27 cellular contexts compared by ENCODE assay signal in the genomic region with DNA sequence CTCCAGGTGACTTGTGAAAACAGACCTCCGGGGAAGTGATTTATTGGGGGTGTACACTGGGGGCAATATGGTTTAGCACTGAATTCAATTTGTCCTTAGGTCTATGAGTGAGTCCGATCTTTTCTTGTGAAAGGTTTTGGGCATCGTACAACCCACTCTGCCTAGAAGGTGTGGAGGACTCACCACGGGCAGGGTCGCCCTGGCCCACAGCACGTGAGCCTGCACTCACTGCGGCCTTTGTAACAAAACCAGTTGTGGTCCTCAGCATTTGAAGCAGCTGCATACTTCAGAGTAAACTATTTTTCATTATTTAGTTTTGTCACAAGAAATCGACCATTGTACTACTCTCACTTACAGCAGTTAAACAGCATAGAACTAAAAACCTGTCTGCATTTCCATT.
DNase-seq lines count a peak whose midpoint lies in the region; ATAC-seq and TF ChIP-seq lines count a peak whose summit lies in the region.
"Had no signal": no experiment of that assay in that cellular context is flagged by ENCODE, and none has a peak within 500 bp of the region (broad histone marks: within the 10 kb centered on the region; RNA-seq: fewer than 3 reads in every experiment).

No MANE protein-coding gene starts in this region.

- H3K4me1 ChIP-seq in lower lobe of right lung (peaks cover 20% of the 10 kb centered on the region), hepatocyte (ENCODE audit: insufficient read depth) (no peaks in the 10 kb centered on the region)

- intact Hi-C loops in natural killer cell (cut with micrococcal nuclease), result no loop called here
- intact Hi-C loops in lower lobe of right lung (cut with DNase I), result no loop called here

- no peak overlapping the region for H3K4me3 Mint-ChIP-seq in natural killer cell
- H3K4me3 Mint-ChIP-seq in natural killer cell treated with Interleukin-12 subunit alpha and Interleukin-12 subunit beta and Interleukin-15 and Interleukin-18, amount 100 ng/mL, for 72 hours, result no peak overlapping the region
- no peak overlapping the region for H3K4me3 Mint-ChIP-seq in activated naive CD8-positive, alpha-beta T cell treated with anti-CD3 and anti-CD28 coated beads, Interleukin-2, amount 10 ng/mL, durations not matched to agents 7 days and 5 days
- H3K4me3 Mint-ChIP-seq: activated CD4-positive, alpha-beta T cell treated with anti-CD3 and anti-CD28 coated beads, Interleukin-2, amount 10 ng/mL, durations not matched to agents 24 days and 14 days; activated naive CD4-positive, alpha-beta T cell treated with anti-CD3 and anti-CD28 coated beads, Interleukin-2, amount 10 ng/mL, durations not matched to agents 7 days and 5 days; endodermal cell; naive B cell; WTC11 had no signal

- ATAC-seq in natural killer cell, result no peak
- no peak for ATAC-seq in natural killer cell treated with Interleukin-12 subunit alpha and Interleukin-12 subunit beta and Interleukin-15 and Interleukin-18, amount 100 ng/mL, for 72 hours
- ATAC-seq in activated naive CD8-positive, alpha-beta T cell treated with anti-CD3 and anti-CD28 coated beads, Interleukin-2, amount 10 ng/mL, durations not matched to agents 7 days and 5 days (ENCODE audit: low read depth), result no peak
- ATAC-seq in lower lobe of right lung, result no peak
- ATAC-seq in GM19455 (IDR thresholded peaks at IDR 0.05; ENCODE audit: unreplicated experiment), result no peak
- ATAC-seq: esophagus mucosa, left ventricle myocardium superior, upper lobe of right lung, WTC11 had no signal

- H3K27ac ChIP-seq in lower lobe of right lung (no peak overlapping the region), hepatocyte (no peak overlapping the region)
- H3K27ac ChIP-seq: ascending aorta, C4-2B, GM23248, suprapubic skin, upper lobe of right lung had no signal

- H3K27ac Mint-ChIP-seq in natural killer cell, result peak overlapping the region; percentile 59 to 62
- H3K27ac Mint-ChIP-seq in natural killer cell treated with Interleukin-12 subunit alpha and Interleukin-12 subunit beta and Interleukin-15 and Interleukin-18, amount 100 ng/mL, for 72 hours, result peak overlapping the region in 1 of 2 donors; percentile 59
- peak overlapping the region; percentile 67 for H3K27ac Mint-ChIP-seq in activated naive CD8-positive, alpha-beta T cell treated with anti-CD3 and anti-CD28 coated beads, Interleukin-2, amount 10 ng/mL, durations not matched to agents 7 days and 5 days
- H3K27ac Mint-ChIP-seq: endodermal cell, WTC11 had no signal

- no peaks in the 10 kb centered on the region for H3K79me2 ChIP-seq in hepatocyte

- no peaks in the 10 kb centered on the region for H3K36me3 Mint-ChIP-seq in natural killer cell
- no peaks in the 10 kb centered on the region for H3K36me3 Mint-ChIP-seq in natural killer cell treated with Interleukin-12 subunit alpha and Interleukin-12 subunit beta and Interleukin-15 and Interleukin-18, amount 100 ng/mL, for 72 hours
- peaks cover 22% of the 10 kb centered on the region for H3K36me3 Mint-ChIP-seq in activated naive CD8-positive, alpha-beta T cell treated with anti-CD3 and anti-CD28 coated beads, Interleukin-2, amount 10 ng/mL, durations not matched to agents 7 days and 5 days

- H4K20me1 ChIP-seq in hepatocyte (ENCODE audit: insufficient read depth, poor library complexity, severe bottlenecking), result no peaks in the 10 kb centered on the region

- 95% methylated on average over 8 of the region's 8 CpGs for WGBS in hepatocyte (ENCODE audit: low lambda C conversion rate, missing lambda C conversion rate)

- H3K36me3 ChIP-seq in lower lobe of right lung (peaks cover 48% of the 10 kb centered on the region), hepatocyte (replicated peaks; ENCODE audit: insufficient read depth, low read depth) (no peaks in the 10 kb centered on the region)

- H3K27me3 Mint-ChIP-seq in natural killer cell (ENCODE audit: low read depth in 2 of 2), result peaks cover 0 to 4% of the 10 kb centered on the region in 2 donors
- H3K27me3 Mint-ChIP-seq in natural killer cell treated with Interleukin-12 subunit alpha and Interleukin-12 subunit beta and Interleukin-15 and Interleukin-18, amount 100 ng/mL, for 72 hours, result no peaks in the 10 kb centered on the region
- H3K27me3 Mint-ChIP-seq in activated naive CD8-positive, alpha-beta T cell treated with anti-CD3 and anti-CD28 coated beads, Interleukin-2, amount 10 ng/mL, durations not matched to agents 7 days and 5 days, result no peaks in the 10 kb centered on the region
- H3K27me3 Mint-ChIP-seq: activated CD4-positive, alpha-beta T cell treated with anti-CD3 and anti-CD28 coated beads, Interleukin-2, amount 10 ng/mL, durations not matched to agents 24 days and 14 days; activated naive CD4-positive, alpha-beta T cell treated with anti-CD3 and anti-CD28 coated beads, Interleukin-2, amount 10 ng/mL, durations not matched to agents 7 days and 5 days had no signal

- H3K4me3 ChIP-seq in lower lobe of right lung (no peak overlapping the region), hepatocyte (no peak overlapping the region)
- H3K4me3 ChIP-seq: ascending aorta, GM23248, suprapubic skin, upper lobe of right lung had no signal

- POLR2A ChIA-PET in activated naive CD8-positive, alpha-beta T cell treated with anti-CD3 and anti-CD28 coated beads, Interleukin-2, amount 10 ng/mL, durations not matched to agents 7 days and 5 days (lab: Charles Lee), result no interaction called here

- no peak overlapping the region for H2AFZ ChIP-seq in hepatocyte
- H2AFZ ChIP-seq: GM23248 had no signal

- H3K27me3 ChIP-seq in lower lobe of right lung (ENCODE audit: low read depth), result no peaks in the 10 kb centered on the region
- H3K27me3 ChIP-seq in hepatocyte, result no peaks in the 10 kb centered on the region
- H3K27me3 ChIP-seq: ascending aorta, suprapubic skin, upper lobe of right lung had no signal

- no peaks in the 10 kb centered on the region for H3K9me3 ChIP-seq in lower lobe of right lung
- no peaks in the 10 kb centered on the region for H3K9me3 ChIP-seq in hepatocyte (ENCODE audit: low read depth)
- H3K9me3 ChIP-seq: ascending aorta, suprapubic skin, upper lobe of right lung had no signal

- no peak for DNase-seq in natural killer cell
- no peak for DNase-seq in natural killer cell treated with Interleukin-12 subunit alpha and Interleukin-12 subunit beta and Interleukin-15 and Interleukin-18, amount 100 ng/mL, for 72 hours (ENCODE audit: low spot score)
- peak; percentile 26 for DNase-seq in activated naive CD8-positive, alpha-beta T cell treated with anti-CD3 and anti-CD28 coated beads, Interleukin-2, amount 10 ng/mL, durations not matched to agents 7 days and 5 days
- peak; percentile 20 for DNase-seq in lower lobe of right lung
- no peak for DNase-seq in hepatocyte (ENCODE audit: low spot score)
- DNase-seq in NCI-H69 (lab: John Stamatoyannopoulos, UW), result no peak
- DNase-seq: Calu3; DMS79; endodermal cell; GM23248; Kasumi-1; left ventricle myocardium superior; naive B cell; NCI-H1436 treated with DMSO at 0.1 percent for 48 hours; NCI-H2081 treated with DMSO at 0.1 percent for 48 hours; NCI-H226; SHP77; stimulated activated CD4-positive, alpha-beta T cell treated with anti-CD3 and anti-CD28 coated beads, Interleukin-4, amount 100 ng/mL, for 4 hours; upper lobe of right lung had no signal

- H3K9me3 Mint-ChIP-seq in natural killer cell, result no peaks in the 10 kb centered on the region
- no peaks in the 10 kb centered on the region for H3K9me3 Mint-ChIP-seq in natural killer cell treated with Interleukin-12 subunit alpha and Interleukin-12 subunit beta and Interleukin-15 and Interleukin-18, amount 100 ng/mL, for 72 hours
- H3K9me3 Mint-ChIP-seq in activated naive CD8-positive, alpha-beta T cell treated with anti-CD3 and anti-CD28 coated beads, Interleukin-2, amount 10 ng/mL, durations not matched to agents 7 days and 5 days, result no peaks in the 10 kb centered on the region
- H3K9me3 Mint-ChIP-seq: activated CD4-positive, alpha-beta T cell treated with anti-CD3 and anti-CD28 coated beads, Interleukin-2, amount 10 ng/mL, durations not matched to agents 24 days and 14 days; activated naive CD4-positive, alpha-beta T cell treated with anti-CD3 and anti-CD28 coated beads, Interleukin-2, amount 10 ng/mL, durations not matched to agents 7 days and 5 days; endodermal cell; naive B cell had no signal

- H3K4me1 Mint-ChIP-seq in natural killer cell, result peaks cover 9 to 20% of the 10 kb centered on the region in 2 donors
- H3K4me1 Mint-ChIP-seq in natural killer cell treated with Interleukin-12 subunit alpha and Interleukin-12 subunit beta and Interleukin-15 and Interleukin-18, amount 100 ng/mL, for 72 hours (ENCODE audit: low read depth in 2 of 2), result peaks cover 17 to 30% of the 10 kb centered on the region in 2 donors
- peaks cover 20% of the 10 kb centered on the region for H3K4me1 Mint-ChIP-seq in activated naive CD8-positive, alpha-beta T cell treated with anti-CD3 and anti-CD28 coated beads, Interleukin-2, amount 10 ng/mL, durations not matched to agents 7 days and 5 days

- no peak overlapping the region for H3K4me2 ChIP-seq in hepatocyte

- no peaks in the 10 kb centered on the region for H3K9me2 ChIP-seq in hepatocyte (replicated peaks; ENCODE audit: insufficient read depth)

- TF ChIP-seq CTCF in natural killer cell (IDR thresholded peaks at IDR 0.05), result no peak
- no peak for TF ChIP-seq CTCF in lower lobe of right lung (IDR thresholded peaks at IDR 0.05)
- no peak for TF ChIP-seq CTCF in hepatocyte (IDR thresholded peaks at IDR 0.05; ENCODE audit: poor library complexity)

Comparison
In these comparisons a context has a peak if more than half of its experiments do, and no peak if none do; other contexts are left out.
1. DNase-seq: peak in activated naive CD8-positive, alpha-beta T cell treated with anti-CD3 and anti-CD28 coated beads, Interleukin-2, amount 10 ng/mL, durations not matched to agents 7 days and 5 days (single experiment) and lower lobe of right lung (single experiment); none in natural killer cell (single experiment), natural killer cell treated with Interleukin-12 subunit alpha and Interleukin-12 subunit beta and Interleukin-15 and Interleukin-18, amount 100 ng/mL, for 72 hours (single experiment), hepatocyte (single experiment) and NCI-H69 (single experiment).